ENCODE assay signal across 21 cellular contexts in genomic region chr12:88113871-88114270, GRCh38. TPM values are rescaled to one million over a fixed set of nuclear protein-coding genes. Genes with fewer than 3 reads are reported as not detected.
DNase-seq lines count a peak whose midpoint lies in the region; ATAC-seq and TF ChIP-seq lines count a peak whose summit lies in the region.
"Had no signal": no experiment of that assay in that cellular context is flagged by ENCODE, and none has a peak within 500 bp of the region (broad histone marks: within the 10 kb centered on the region; RNA-seq: fewer than 3 reads in every experiment).

No MANE protein-coding gene starts in this region.

- in situ Hi-C loops in brain microvascular endothelial cell (cut with HindIII; ENCODE audit: low pct_ligation_motif_present, low sequenced_read_pairs), result no loop called here

- H3K9me3 ChIP-seq in right atrium auricular region, result no peaks in the 10 kb centered on the region
- H3K9me3 ChIP-seq: BLaER1, MG63, testis had no signal

- no peak for TF ChIP-seq CTCF in brain microvascular endothelial cell (IDR thresholded peaks at IDR 0.05; ENCODE audit: low read depth, low read length, missing control alignments)
- no peak for TF ChIP-seq CTCF in right atrium auricular region (IDR thresholded peaks at IDR 0.05)

- peaks cover 3% of the 10 kb centered on the region for H3K36me3 ChIP-seq in brain microvascular endothelial cell (replicated peaks)
- H3K36me3 ChIP-seq in right atrium auricular region, result peaks cover 43% of the 10 kb centered on the region

- peak overlapping the region; percentile 14 for H3K27ac ChIP-seq in brain microvascular endothelial cell
- H3K27ac ChIP-seq in right atrium auricular region, result no peak overlapping the region
- H3K27ac ChIP-seq: BLaER1, cardiac muscle cell, testis had no signal

- H3K27me3 ChIP-seq in brain microvascular endothelial cell (replicated peaks), result no peaks in the 10 kb centered on the region
- no peaks in the 10 kb centered on the region for H3K27me3 ChIP-seq in right atrium auricular region
- H3K27me3 ChIP-seq: BLaER1, cardiac muscle cell, MG63, testis had no signal

- ATAC-seq in GM21515 (IDR thresholded peaks at IDR 0.05; ENCODE audit: unreplicated experiment) (no peak), GM19324 (IDR thresholded peaks at IDR 0.05; ENCODE audit: low FRiP score, unreplicated experiment) (no peak)
- ATAC-seq: activated naive CD4-positive, alpha-beta T cell treated with anti-CD3 and anti-CD28 coated beads, Interleukin-2, amount 50 U/mL, for 72 hours; esophagus mucosa; Panc1 had no signal

- no peaks in the 10 kb centered on the region for H3K4me1 ChIP-seq in right atrium auricular region
- H3K4me1 ChIP-seq: BLaER1, testis had no signal

- no peak overlapping the region for H3K4me3 ChIP-seq in brain microvascular endothelial cell (ENCODE audit: low read depth, low read length)
- H3K4me3 ChIP-seq in right atrium auricular region, result no peak overlapping the region
- H3K4me3 ChIP-seq: BLaER1, cardiac muscle cell, MG63, testis had no signal

- DNase-seq in AG20443 (ENCODE audit: low spot score) (peak; percentile 14), HS-5 (ENCODE audit: low read depth) (peak; percentile 5), brain microvascular endothelial cell (peak; percentile 14), hepatic stellate cell (ENCODE audit: low spot score) (peak; percentile 37), activated gamma-delta T cell (lab: John Stamatoyannopoulos, UW) (no peak), right atrium auricular region (ENCODE audit: low spot score) (no peak)
- DNase-seq: activated CD4-positive, alpha-beta T cell treated with anti-CD3 and anti-CD28 coated beads, Interleukin-2, amount 10 ng/mL, durations not matched to agents 24 days and 14 days; activated CD8-positive, alpha-beta memory T cell treated with anti-CD3 and anti-CD28 coated beads, Interleukin-2, amount 50 U/mL, for 4 hours; hippocampal formation; MG63; NCI-H1694 treated with DMSO at 0.1 percent for 48 hours; NCI-H345; stimulated activated CD4-positive, alpha-beta T cell treated with anti-CD3 and anti-CD28 coated beads, Interleukin-12 subunit alpha, Interleukin-12 subunit beta, amount 100 ng/mL, for 4 hours; testis had no signal

RNA-seq across cellular contexts. Expression of gene CEP290, which starts 28.0 kb away (rescaled TPM):
- total RNA-seq in right atrium auricular region, result 1 to 10 TPM; 5.9 to 8.7 TPM

RNA-seq across cellular contexts. Expression of gene TMTC3, which starts 28.2 kb away (rescaled TPM):
- total RNA-seq in right atrium auricular region, result 10 to 100 TPM in 1 of 2 donors, 1 to 10 TPM in 1; 9.9 to 11.8 TPM

Comparison
In these comparisons a context has a peak if more than half of its experiments do, and no peak if none do; other contexts are left out.
1. DNase-seq: peak in AG20443 (single experiment), HS-5 (single experiment), brain microvascular endothelial cell (single experiment) and hepatic stellate cell (single experiment); none in activated gamma-delta T cell (single experiment) and right atrium auricular region (single experiment).